11 cellular contexts compared by ENCODE assay signal in genomic region chr16:29664133-29664912, GRCh38. TPM values are rescaled to one million over a fixed set of nuclear protein-coding genes. Genes with fewer than 3 reads are reported as not detected.
A peak's percentile ranks its signal among the peaks of the same experiment; 100 is the strongest.
DNase-seq lines count a peak whose midpoint lies in the region; ATAC-seq, FAIRE-seq and TF ChIP-seq lines count a peak whose summit lies in the region.
"Had no signal": no experiment of that assay in that cellular context is flagged by ENCODE, and none has a peak within 500 bp of the region (broad histone marks: within the 10 kb centered on the region; RNA-seq: fewer than 3 reads in every experiment).

No MANE protein-coding gene starts in this region.

- H4K8ac ChIP-seq in trophoblast cell (ENCODE audit: low read depth, low read length) = no peak overlapping the region

- peaks cover 16% of the 10 kb centered on the region for H3K79me1 ChIP-seq in trophoblast cell (ENCODE audit: low read length)

- H3K4me3 ChIP-seq in GM08714 (ENCODE audit: low read length) (peak overlapping the region; percentile 86), GM12878 (peak overlapping the region; percentile 99), trophoblast cell (ENCODE audit: low read depth, low read length) (no peak overlapping the region)

- no peak for TF ChIP-seq EP300 in GM12878 (IDR thresholded peaks at IDR 0.05; ENCODE audit: borderline replicate concordance in 1 of 2, control insufficient read depth in 1 of 2, low read depth in 2 of 2, low read length in 2 of 2)

- H2AK5ac ChIP-seq in trophoblast cell (ENCODE audit: low read length) = peak overlapping the region; percentile 5

- peak overlapping the region; percentile 75 for H3K9ac ChIP-seq in GM12878 (ENCODE audit: control insufficient read depth, insufficient read depth, low read length)
- no peak overlapping the region for H3K9ac ChIP-seq in trophoblast cell (ENCODE audit: low read length)
- H3K9ac ChIP-seq: parathyroid adenoma had no signal

- no peaks in the 10 kb centered on the region; the same call in 1 of the 2 replicates for H4K20me1 ChIP-seq in GM12878 (ENCODE audit: control insufficient read depth, insufficient read depth)

- H3K36me3 ChIP-seq in GM12878 (ENCODE audit: control insufficient read depth in 2 of 2, insufficient read depth in 2 of 2, low read length in 1 of 2) (peaks cover 0 to 2% of the 10 kb centered on the region in 2 experiments; a peak in 1 of 4 replicates), trophoblast cell (ENCODE audit: control insufficient read depth in 1 of 2, insufficient read depth in 2 of 2, low read length in 2 of 2) (no peaks in the 10 kb centered on the region)

- ATAC-seq in T-cell (replicated peaks in 1 of 4) = peak; percentile 24 to 45 (median 32)
- ATAC-seq in GM12878 = peak; percentile 20
- ATAC-seq in GM18520 (IDR thresholded peaks at IDR 0.05; ENCODE audit: unreplicated experiment) = no peak
- no peak for ATAC-seq in HG03442 (IDR thresholded peaks at IDR 0.05; ENCODE audit: unreplicated experiment)
- no peak for ATAC-seq in GM21447 (IDR thresholded peaks at IDR 0.05; ENCODE audit: unreplicated experiment)

- no peaks in the 10 kb centered on the region for H3K9me3 ChIP-seq in GM12878 (replicated peaks; ENCODE audit: control insufficient read depth, insufficient read depth, low read length)
- no peaks in the 10 kb centered on the region for H3K9me3 ChIP-seq in trophoblast cell (ENCODE audit: insufficient read depth, low read depth, low read length)

- POLR2A ChIA-PET in T-cell (lab: Charles Lee) (no interaction called here), GM12878 (lab: Charles Lee) (interaction anchor here (0.6 to 4.5 kb wide), 13 partner anchors 12 to 160 kb away, joined by 3 to 62 read pairs (median 7); partner anchors contain the start of gene QPRT)

- peak overlapping the region; percentile 84 for H3K4me2 ChIP-seq in GM12878 (ENCODE audit: control insufficient read depth, insufficient read depth)
- no peak overlapping the region for H3K4me2 ChIP-seq in trophoblast cell (ENCODE audit: low read length)

- peak overlapping the region; percentile 96 to 99 (median 98) for H3K4me3 Mint-ChIP-seq in T-cell

- intact Hi-C loops in GM12878 (cut with micrococcal nuclease; ENCODE audit: unreplicated experiment) = loop anchor here (5.0 kb wide), 1 partner anchor 52 kb away; no protein-coding TSS in a partner anchor

- in situ Hi-C loops in GM12878 (cut with MboI) = loop anchor here (5.0 kb wide), 1 partner anchor 67 kb away; no protein-coding TSS in a partner anchor

- H3K79me2 ChIP-seq in GM12878 (ENCODE audit: control insufficient read depth, insufficient read depth, low read length) (peaks cover 73% of the 10 kb centered on the region), trophoblast cell (ENCODE audit: control insufficient read depth, insufficient read depth, low read length, poor library complexity) (no peaks in the 10 kb centered on the region)
- H3K79me2 ChIP-seq: parathyroid adenoma had no signal

- no peak overlapping the region for H4K12ac ChIP-seq in trophoblast cell (ENCODE audit: low read depth, low read length)

- CTCF ChIA-PET in T-cell (lab: Charles Lee) (no interaction called here), GM12878 (lab: Yijun Ruan, JAX) (interaction anchor here (0.8 to 4.1 kb wide), 7 partner anchors 13 to 184 kb away, joined by 3 to 25 read pairs (median 4); partner anchors contain the start of gene QPRT)

- H3K27ac ChIP-seq in GM12878 (ENCODE audit: control insufficient read depth, insufficient read depth) = peak overlapping the region; percentile 81
- no peak overlapping the region for H3K27ac ChIP-seq in trophoblast cell (ENCODE audit: low read depth, low read length)
- H3K27ac ChIP-seq: epithelial cell of prostate, parathyroid adenoma had no signal

- DNase-seq in T-cell (peak in 31 of 34 experiments; percentile 22 to 64 (median 45)), GM12878 (ENCODE audit: low read depth, low spot score) (no peak), trophoblast cell (no peak), frontal cortex (ENCODE audit: low spot score in 2 of 2) (no peak)

- peak; percentile 71 for TF ChIP-seq POLR2A in GM12878 (IDR thresholded peaks at IDR 0.05; ENCODE audit: low read depth, low read length)

- BruUV-seq in GM12878 (replicated peaks; lab: Mats Ljungman, UMichigan) = no TSS peak

- SMC1A ChIA-PET in GM12878 (lab: Charles Lee; ENCODE audit: uncharacterized antibody, unreplicated experiment) = interaction anchor here (0.7 to 7.5 kb wide), 7 partner anchors 11 to 152 kb away, joined by 3 to 69 read pairs (median 49); partner anchors contain the start of genes PAGR1 and QPRT

- no peaks in the 10 kb centered on the region for H3K27me3 ChIP-seq in GM12878 (replicated peaks in 1 of 2; ENCODE audit: control insufficient read depth in 2 of 2, insufficient read depth in 2 of 2, low read length in 1 of 2)
- H3K27me3 ChIP-seq in trophoblast cell (ENCODE audit: insufficient read depth, low read length) = no peaks in the 10 kb centered on the region

- peaks cover 57 to 82% (median 73%) of the 10 kb centered on the region in 3 donors for H3K4me1 Mint-ChIP-seq in T-cell

- H3K18ac ChIP-seq in trophoblast cell (ENCODE audit: low read length) = no peak overlapping the region

- peak; percentile 17 to 23 (median 17); a peak in 2 of 6 replicates for TF ChIP-seq CTCF in GM12878 (IDR thresholded peaks at IDR 0.05 in 2 of 3, conservative IDR thresholded peaks at IDR 0.05 in 1 of 3; ENCODE audit: control insufficient read depth in 2 of 3, extremely low read depth in 1 of 3, insufficient read depth in 1 of 3, low read depth in 3 of 3, low read length in 3 of 3)

- no peak overlapping the region for H2BK12ac ChIP-seq in trophoblast cell (ENCODE audit: low read length)

- H3K36me3 Mint-ChIP-seq in T-cell = peaks cover 4% of the 10 kb centered on the region

- H3K4ac ChIP-seq in trophoblast cell (ENCODE audit: low read depth, low read length) = no peak overlapping the region

- H3K14ac ChIP-seq in trophoblast cell (ENCODE audit: low read length) = no peak overlapping the region

- H4K91ac ChIP-seq in trophoblast cell (ENCODE audit: low read depth, low read length) = no peak overlapping the region

- no peak overlapping the region for H2BK5ac ChIP-seq in trophoblast cell (ENCODE audit: low read depth, low read length, poor library complexity)

- no peak for TF ChIP-seq RAD21 in GM12878 (IDR thresholded peaks at IDR 0.05; ENCODE audit: insufficient read depth, low read depth, low read length)

- no peak overlapping the region for H2BK120ac ChIP-seq in trophoblast cell (ENCODE audit: insufficient read depth, low read length, poor library complexity)

- RAD21 ChIA-PET in GM12878 (lab: Charles Lee; ENCODE audit: unreplicated experiment) = interaction anchor here (0.8 to 8.2 kb wide), 12 partner anchors 11 to 50 kb away, joined by 3 to 98 read pairs (median 6); partner anchors contain the start of gene QPRT

- no peak overlapping the region for H3K23ac ChIP-seq in trophoblast cell (ENCODE audit: low read length)

- FAIRE-seq in GM12878 (lab: Jason Lieb, UNC) (no peak), frontal cortex (lab: Jason Lieb, UNC) (no peak)
- FAIRE-seq: TTC549 had no signal

- H3K27ac Mint-ChIP-seq in T-cell = peak overlapping the region; percentile 96 to 98

- H2AFZ ChIP-seq in GM12878 (ENCODE audit: control insufficient read depth, low read depth, low read length) = no peak overlapping the region
- H2AFZ ChIP-seq in trophoblast cell (ENCODE audit: insufficient read depth, low read length, poor library complexity) = no peak overlapping the region
- H2AFZ ChIP-seq: parathyroid adenoma had no signal

- H3K27me3 Mint-ChIP-seq in T-cell = no peaks in the 10 kb centered on the region

- 29% methylated on average over 30 of the region's 33 CpGs for WGBS in GM12878 (ENCODE audit: insufficient coverage, insufficient replicate concordance, low lambda C conversion rate, missing lambda C conversion rate)
- WGBS in trophoblast cell (ENCODE audit: extremely low coverage, insufficient coverage, insufficient read length) = no CpG with 5 or more reads among the region's 33 CpGs

- H3K4me1 ChIP-seq in GM12878 (ENCODE audit: control insufficient read depth, insufficient read depth, low read length) (peaks cover 12% of the 10 kb centered on the region), trophoblast cell (ENCODE audit: control insufficient read depth in 1 of 2, insufficient read depth in 2 of 2, low read length in 2 of 2) (peaks cover 12 to 17% of the 10 kb centered on the region in 2 experiments)
- H3K4me1 ChIP-seq: parathyroid adenoma had no signal

- no peaks in the 10 kb centered on the region for H3K9me3 Mint-ChIP-seq in T-cell

RNA-seq across cellular contexts. Expression of gene SPN, which starts 1.3 kb away (rescaled TPM):
- total RNA-seq in T-cell (100 to 1,000 TPM; 124 to 172 (median 161) TPM), GM12878 (2014; rRNA removed) (74.4 and 80.7 TPM in 2 replicates), GM12878 (2014; rRNA removed; fragmentation: Illumina TruSeq; extraction: Trizol) (54.1 and 57.4 TPM in 2 replicates), GM12878 (2021) (173 and 182 TPM in 2 replicates), frontal cortex (under 0.01 TPM)
- total RNA-seq in GM12878 (2013; cell fraction: nucleolus; rRNA removed) = 270 and 289 TPM in 2 replicates
- 29.2 TPM for polyA plus RNA-seq in GM12878 (2011; ENCODE audit: low read depth)
- polyA plus RNA-seq in GM12878 (2011; rRNA removed) (45.4 and 134 TPM in 2 replicates), GM12878 (2014; fragmentation: Illumina TruSeq; extraction: Trizol) (144 and 150 TPM in 2 replicates), GM12878 (2014; fragmentation: Nextera tagmentation; extraction: Ambion mirVana) (10 to 100 TPM; 16.2 to 42.8 TPM), GM12878 (2014; rRNA removed) (74.6 and 80.2 TPM in 2 replicates), GM12878 (2016; fragmentation: Nextera tagmentation; extraction: Ambion mirVana) (100 to 1,000 TPM; 105 to 108 TPM)
- 78.1 and 109 TPM in 2 replicates for polyA plus RNA-seq in GM12878 (2011; cell fraction: cytosol; rRNA removed)
- 119 and 123 TPM in 2 replicates for polyA plus RNA-seq in GM12878 (2011; cell fraction: nucleus; rRNA removed)
- 89.0 and 97.1 TPM in 2 replicates for polyA plus RNA-seq in GM12878 (2012)
- 96.7 and 112 TPM in 2 replicates for polyA minus RNA-seq in GM12878 (2011; rRNA and poly(A)+ RNA removed)
- polyA minus RNA-seq in GM12878 (2011; cell fraction: cytosol; rRNA and poly(A)+ RNA removed) = 47.4 and 49.8 TPM in 2 replicates
- 26.7 and 39.3 TPM in 2 replicates for polyA minus RNA-seq in GM12878 (2011; cell fraction: nucleus; rRNA and poly(A)+ RNA removed)
- polyA plus RNA-seq in trophoblast cell (2013) = 0.10 and 0.15 TPM in 2 replicates

RNA-seq across cellular contexts. Expression of gene QPRT, which starts 14.7 kb away (rescaled TPM):
- total RNA-seq in T-cell (1 to 10 TPM; 1.4 to 2.5 (median 2.1) TPM), GM12878 (2014; rRNA removed) (32.1 and 36.4 TPM in 2 replicates), GM12878 (2014; rRNA removed; fragmentation: Illumina TruSeq; extraction: Trizol) (15.6 and 16.4 TPM in 2 replicates), GM12878 (2021) (34.8 and 35.7 TPM in 2 replicates), frontal cortex (2.9 TPM)
- total RNA-seq in GM12878 (2013; cell fraction: nucleolus; rRNA removed) = 28.0 and 32.4 TPM in 2 replicates
- 14.8 TPM for polyA plus RNA-seq in GM12878 (2011; ENCODE audit: low read depth)
- polyA plus RNA-seq in GM12878 (2011; rRNA removed) (25.7 and 43.0 TPM in 2 replicates), GM12878 (2014; fragmentation: Illumina TruSeq; extraction: Trizol) (19.2 and 19.9 TPM in 2 replicates), GM12878 (2014; fragmentation: Nextera tagmentation; extraction: Ambion mirVana) (1 to 10 TPM; 2.7 to 6.9 TPM), GM12878 (2014; rRNA removed) (30.1 and 31.3 TPM in 2 replicates), GM12878 (2016; fragmentation: Nextera tagmentation; extraction: Ambion mirVana) (10 to 100 TPM; 31.4 to 34.7 TPM)
- 57.2 and 75.7 TPM in 2 replicates for polyA plus RNA-seq in GM12878 (2011; cell fraction: cytosol; rRNA removed)
- polyA plus RNA-seq in GM12878 (2011; cell fraction: nucleus; rRNA removed) = 36.7 and 44.1 TPM in 2 replicates
- polyA plus RNA-seq in GM12878 (2012) = 52.2 and 54.7 TPM in 2 replicates
- polyA minus RNA-seq in GM12878 (2011; rRNA and poly(A)+ RNA removed) = 27.3 and 44.8 TPM in 2 replicates
- 20.3 and 25.0 TPM in 2 replicates for polyA minus RNA-seq in GM12878 (2011; cell fraction: cytosol; rRNA and poly(A)+ RNA removed)
- 5.8 and 9.1 TPM in 2 replicates for polyA minus RNA-seq in GM12878 (2011; cell fraction: nucleus; rRNA and poly(A)+ RNA removed)
- polyA plus RNA-seq in trophoblast cell (2013) = 258 and 266 TPM in 2 replicates

Comparison
In these comparisons a context has a peak if more than half of its experiments do, and no peak if none do; other contexts are left out.
1. ATAC-seq: peak in T-cell (4 of 4) and GM12878 (single experiment); none in GM18520 (single experiment), HG03442 (single experiment) and GM21447 (single experiment).
2. DNase-seq: peak in T-cell (31 of 34); none in GM12878 (single experiment), trophoblast cell (0 of 2) and frontal cortex (0 of 2).
3. RNA of gene SPN, which starts 1.3 kb away (total RNA-seq): 124 to 172 TPM in T-cell and 54.1 to 289 TPM in GM12878; under 0.01 TPM in frontal cortex (single experiment); every median in the first group is over 10 times any median in the second.